In genomic region chr2:130375291-130376266, GRCh38 we compare ENCODE assay signal across 16 cellular contexts. TPM values are rescaled to one million over a fixed set of nuclear protein-coding genes. Genes with fewer than 3 reads are reported as not detected.
A peak's percentile ranks its signal among the peaks of the same experiment; 100 is the strongest.
DNase-seq lines count a peak whose midpoint lies in the region; ATAC-seq and TF ChIP-seq lines count a peak whose summit lies in the region.
"Had no signal": no experiment of that assay in that cellular context is flagged by ENCODE, and none has a peak within 500 bp of the region (broad histone marks: within the 10 kb centered on the region; RNA-seq: fewer than 3 reads in every experiment).

No MANE protein-coding gene starts in this region.

- POLR2A ChIA-PET in activated CD4-positive, alpha-beta T cell treated with anti-CD3 and anti-CD28 coated beads for 36 hours (lab: Charles Lee): no interaction called here
- POLR2A ChIA-PET in activated CD4-positive, alpha-beta T cell treated with anti-CD3 and anti-CD28 coated beads, Interleukin-2, amount 10 ng/mL, durations not matched to agents 7 days and 5 days (lab: Charles Lee): interaction anchor here (0.6 kb wide), 1 partner anchor 201 kb away, joined by 3 read pairs; no protein-coding TSS in a partner anchor

- H3K79me2 ChIP-seq in OCI-LY3 (ENCODE audit: low read length): peaks cover 68% of the 10 kb centered on the region
- H3K79me2 ChIP-seq in osteoblast (ENCODE audit: insufficient read depth, low read length): peaks cover 79% of the 10 kb centered on the region

- peaks cover 37% of the 10 kb centered on the region; the same call in 1 of the 2 replicates for H4K20me1 ChIP-seq in OCI-LY3 (ENCODE audit: insufficient read depth, low read length)
- H4K20me1 ChIP-seq in osteoblast (ENCODE audit: insufficient read depth, low read length): peaks cover 34% of the 10 kb centered on the region

- H3K4me3 ChIP-seq in OCI-LY3 (ENCODE audit: low read length): no peak overlapping the region
- no peak overlapping the region for H3K4me3 ChIP-seq in endodermal cell (ENCODE audit: low read length)
- H3K4me3 ChIP-seq in osteoblast (ENCODE audit: insufficient read depth, low read length): peak overlapping the region; percentile 21
- H3K4me3 ChIP-seq: A549, hepatocyte, ovary, upper lobe of left lung had no signal

- CTCF ChIA-PET in activated CD4-positive, alpha-beta T cell treated with anti-CD3 and anti-CD28 coated beads for 36 hours (lab: Charles Lee): no interaction called here
- CTCF ChIA-PET in activated CD4-positive, alpha-beta T cell treated with anti-CD3 and anti-CD28 coated beads, Interleukin-2, amount 10 ng/mL, durations not matched to agents 7 days and 5 days (lab: Charles Lee): no interaction called here

- H3K9me3 Mint-ChIP-seq in activated CD4-positive, alpha-beta T cell treated with anti-CD3 and anti-CD28 coated beads for 36 hours (ENCODE audit: low read depth): no peaks in the 10 kb centered on the region
- H3K9me3 Mint-ChIP-seq in activated CD4-positive, alpha-beta T cell treated with anti-CD3 and anti-CD28 coated beads, Interleukin-2, amount 10 ng/mL, durations not matched to agents 7 days and 5 days: no peaks in the 10 kb centered on the region
- no peaks in the 10 kb centered on the region for H3K9me3 Mint-ChIP-seq in endodermal cell

- intact Hi-C loops in activated CD4-positive, alpha-beta T cell treated with anti-CD3 and anti-CD28 coated beads for 36 hours (cut with DNase I, micrococcal nuclease): loop anchor here in 1 of 2 experiments (10.0 kb wide), 2 partner anchors 719 to 1119 kb away; partner anchors contain the start of genes FAM168B and MZT2A

- H3K27me3 Mint-ChIP-seq in activated CD4-positive, alpha-beta T cell treated with anti-CD3 and anti-CD28 coated beads for 36 hours: no peaks in the 10 kb centered on the region
- H3K27me3 Mint-ChIP-seq in activated CD4-positive, alpha-beta T cell treated with anti-CD3 and anti-CD28 coated beads, Interleukin-2, amount 10 ng/mL, durations not matched to agents 7 days and 5 days: no peaks in the 10 kb centered on the region
- H3K27me3 Mint-ChIP-seq in endodermal cell (ENCODE audit: insufficient read depth): no peaks in the 10 kb centered on the region

- WGBS in endodermal cell (ENCODE audit: insufficient coverage in 1 of 2, insufficient read length in 1 of 2), 2 experiments: 95 to 96% methylated on average over 17 to 19 of the region's 19 CpGs

- peaks cover 70% of the 10 kb centered on the region for H3K36me3 ChIP-seq in OCI-LY3 (replicated peaks; ENCODE audit: low read depth, low read length)
- H3K36me3 ChIP-seq in endodermal cell (ENCODE audit: control insufficient read depth, insufficient read depth, low read length): no peaks in the 10 kb centered on the region
- peaks cover 17% of the 10 kb centered on the region for H3K36me3 ChIP-seq in osteoblast (ENCODE audit: insufficient read depth, low read length)
- H3K36me3 ChIP-seq: ovary had no signal

- H3K4me1 ChIP-seq in OCI-LY3 (ENCODE audit: low read length) (peaks cover 40% of the 10 kb centered on the region), endodermal cell (ENCODE audit: control insufficient read depth, insufficient read depth, low read length) (peaks cover 9% of the 10 kb centered on the region), osteoblast (ENCODE audit: insufficient read depth, low read length) (peaks cover 23% of the 10 kb centered on the region)

- no peak overlapping the region for H3K4me3 Mint-ChIP-seq in activated CD4-positive, alpha-beta T cell treated with anti-CD3 and anti-CD28 coated beads for 36 hours
- no peak overlapping the region for H3K4me3 Mint-ChIP-seq in activated CD4-positive, alpha-beta T cell treated with anti-CD3 and anti-CD28 coated beads, Interleukin-2, amount 10 ng/mL, durations not matched to agents 7 days and 5 days
- H3K4me3 Mint-ChIP-seq in endodermal cell: peak overlapping the region; percentile 81

- H3K9me3 ChIP-seq in OCI-LY3 (ENCODE audit: insufficient read depth, low read length): no peaks in the 10 kb centered on the region
- H3K9me3 ChIP-seq in endodermal cell (ENCODE audit: control insufficient read depth, low read length): no peaks in the 10 kb centered on the region
- H3K9me3 ChIP-seq in osteoblast (ENCODE audit: low read depth, low read length): no peaks in the 10 kb centered on the region
- H3K9me3 ChIP-seq: A549, ovary, upper lobe of left lung had no signal

- H3K9ac ChIP-seq in OCI-LY3 (ENCODE audit: low read length) (no peak overlapping the region), endodermal cell (ENCODE audit: extremely low read depth, low read length, poor library complexity, severe bottlenecking) (no peak overlapping the region)

- ATAC-seq in activated CD4-positive, alpha-beta T cell treated with anti-CD3 and anti-CD28 coated beads for 36 hours: no peak
- ATAC-seq in HG03097 (IDR thresholded peaks at IDR 0.05; ENCODE audit: low FRiP score, unreplicated experiment): no peak
- ATAC-seq: A549 had no signal

- peak overlapping the region; percentile 34 for H3K27ac Mint-ChIP-seq in activated CD4-positive, alpha-beta T cell treated with anti-CD3 and anti-CD28 coated beads for 36 hours
- no peak overlapping the region for H3K27ac Mint-ChIP-seq in activated CD4-positive, alpha-beta T cell treated with anti-CD3 and anti-CD28 coated beads, Interleukin-2, amount 10 ng/mL, durations not matched to agents 7 days and 5 days
- H3K27ac Mint-ChIP-seq in endodermal cell: no peak overlapping the region

- H3K27ac ChIP-seq in OCI-LY3 (ENCODE audit: low read length) (peak overlapping the region; percentile 52; the same call in 1 of the 2 replicates), endodermal cell (ENCODE audit: low read depth, low read length) (no peak overlapping the region), osteoblast (ENCODE audit: low read depth, low read length) (peak overlapping the region; percentile 55)
- H3K27ac ChIP-seq: hepatocyte, ovary had no signal

- H3K27me3 ChIP-seq in OCI-LY3 (ENCODE audit: low read depth, low read length) (no peaks in the 10 kb centered on the region), endodermal cell (ENCODE audit: control insufficient read depth, insufficient read depth, low read length, poor library complexity, severe bottlenecking) (no peaks in the 10 kb centered on the region), osteoblast (ENCODE audit: insufficient read depth, low read length) (no peaks in the 10 kb centered on the region)
- H3K27me3 ChIP-seq: hepatocyte, ovary, upper lobe of left lung had no signal

- DNase-seq in activated CD4-positive, alpha-beta T cell treated with anti-CD3 and anti-CD28 coated beads for 36 hours: no peak
- no peak for DNase-seq in activated CD4-positive, alpha-beta T cell treated with anti-CD3 and anti-CD28 coated beads, Interleukin-2, amount 10 ng/mL, durations not matched to agents 7 days and 5 days
- no peak for DNase-seq in endodermal cell
- DNase-seq in osteoblast (ENCODE audit: insufficient read length, low spot score, missing footprints): no peak
- no peak for DNase-seq in DMS153 (lab: John Stamatoyannopoulos, UW)
- no peak for DNase-seq in DMS53 treated with DMSO at 0.1 percent for 48 hours (lab: John Stamatoyannopoulos, UW; ENCODE audit: unreplicated experiment)
- DNase-seq: activated CD4-positive, CD25-positive, alpha-beta regulatory T cell; DMS 273 treated with DMSO at 0.1 percent for 48 hours; NCI-H187 treated with DMSO at 0.1 percent for 48 hours; ovary; SIG-M5; upper lobe of left lung had no signal

- H3K4me2 ChIP-seq in OCI-LY3 (ENCODE audit: low read length) (peak overlapping the region; percentile 64; the same call in 1 of the 2 replicates), osteoblast (ENCODE audit: insufficient read depth, low read length) (peak overlapping the region; percentile 54)
- H3K4me2 ChIP-seq: hepatocyte had no signal

- H3K36me3 Mint-ChIP-seq in activated CD4-positive, alpha-beta T cell treated with anti-CD3 and anti-CD28 coated beads for 36 hours (ENCODE audit: low read depth): peaks cover 46% of the 10 kb centered on the region
- H3K36me3 Mint-ChIP-seq in activated CD4-positive, alpha-beta T cell treated with anti-CD3 and anti-CD28 coated beads, Interleukin-2, amount 10 ng/mL, durations not matched to agents 7 days and 5 days (ENCODE audit: low read depth): peaks cover 69% of the 10 kb centered on the region
- H3K36me3 Mint-ChIP-seq in endodermal cell (ENCODE audit: low read depth): peaks cover 28% of the 10 kb centered on the region

- peaks cover 75% of the 10 kb centered on the region for H3K4me1 Mint-ChIP-seq in activated CD4-positive, alpha-beta T cell treated with anti-CD3 and anti-CD28 coated beads for 36 hours
- peaks cover 86% of the 10 kb centered on the region for H3K4me1 Mint-ChIP-seq in activated CD4-positive, alpha-beta T cell treated with anti-CD3 and anti-CD28 coated beads, Interleukin-2, amount 10 ng/mL, durations not matched to agents 7 days and 5 days
- peaks cover 15% of the 10 kb centered on the region for H3K4me1 Mint-ChIP-seq in endodermal cell

- TF ChIP-seq CTCF in OCI-LY3 (IDR thresholded peaks at IDR 0.05; ENCODE audit: low read depth, low read length) (no peak), endodermal cell (conservative IDR thresholded peaks at IDR 0.05) (no peak), osteoblast (IDR thresholded peaks at IDR 0.05; ENCODE audit: extremely low read depth, low read depth, low read length) (no peak)

- H2AFZ ChIP-seq in OCI-LY3 (ENCODE audit: low read depth, low read length): no peak overlapping the region
- no peak overlapping the region for H2AFZ ChIP-seq in osteoblast (ENCODE audit: low read length)
- H2AFZ ChIP-seq: hepatocyte had no signal

RNA-seq across cellular contexts. Expression of gene PTPN18, which starts 19.7 kb away (rescaled TPM):
- 10 to 100 TPM; 41.6 to 49.3 TPM for total RNA-seq in activated CD4-positive, alpha-beta T cell treated with anti-CD3 and anti-CD28 coated beads for 36 hours
- 10 to 100 TPM; 88.2 to 89.2 TPM for total RNA-seq in activated CD4-positive, alpha-beta T cell treated with anti-CD3 and anti-CD28 coated beads, Interleukin-2, amount 10 ng/mL, durations not matched to agents 7 days and 5 days
- total RNA-seq in endodermal cell: 10 to 100 TPM; 16.4 to 19.6 TPM
- polyA plus RNA-seq in endodermal cell (2013, experiment 1 of 2): 15.1 TPM
- polyA plus RNA-seq in endodermal cell (2013, experiment 2 of 2): 13.8 TPM
- total RNA-seq in osteoblast: 28.6 and 29.0 TPM in 2 replicates

RNA-seq across cellular contexts. Expression of gene IMP4, which starts 32.9 kb away (rescaled TPM):
- 100 to 1,000 TPM; 148 to 169 TPM for total RNA-seq in activated CD4-positive, alpha-beta T cell treated with anti-CD3 and anti-CD28 coated beads for 36 hours
- total RNA-seq in activated CD4-positive, alpha-beta T cell treated with anti-CD3 and anti-CD28 coated beads, Interleukin-2, amount 10 ng/mL, durations not matched to agents 7 days and 5 days: 10 to 100 TPM; 71.1 to 75.2 TPM
- 10 to 100 TPM; 47.1 to 55.1 TPM for total RNA-seq in endodermal cell
- polyA plus RNA-seq in endodermal cell (2013, experiment 1 of 2): 38.5 TPM
- 36.8 TPM for polyA plus RNA-seq in endodermal cell (2013, experiment 2 of 2)
- total RNA-seq in osteoblast: 54.8 and 55.7 TPM in 2 replicates
